21 cellular contexts compared by ENCODE assay signal in the genomic region with DNA sequence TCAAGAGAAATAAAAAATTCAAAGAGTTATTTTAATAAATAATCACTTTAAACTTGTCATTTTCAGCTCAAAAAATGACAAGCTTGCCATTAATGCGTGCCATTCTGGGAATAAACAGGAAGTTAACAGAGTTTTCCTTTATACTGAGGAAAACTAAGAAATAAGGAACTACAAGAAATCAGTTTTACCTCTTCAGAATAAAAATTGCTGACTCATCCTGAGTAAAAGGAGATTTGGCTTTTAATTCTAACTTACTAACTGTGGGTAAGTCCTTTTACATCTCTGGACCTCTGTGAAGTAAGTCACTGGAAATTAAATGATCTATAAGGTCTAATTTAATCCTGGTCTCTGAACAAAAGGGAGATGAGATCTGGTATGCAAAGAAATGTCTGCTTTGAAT. TPM values are rescaled to one million over a fixed set of nuclear protein-coding genes. Genes with fewer than 3 reads are reported as not detected.
DNase-seq lines count a peak whose midpoint lies in the region; ATAC-seq and TF ChIP-seq lines count a peak whose summit lies in the region.
"Had no signal": no experiment of that assay in that cellular context is flagged by ENCODE, and none has a peak within 500 bp of the region (broad histone marks: within the 10 kb centered on the region; RNA-seq: fewer than 3 reads in every experiment).

No MANE protein-coding gene starts in this region.

- peaks cover 18% of the 10 kb centered on the region for H3F3A ChIP-seq in SK-N-SH (replicated peaks; ENCODE audit: insufficient read depth)

- H3K9me3 ChIP-seq in SK-N-SH = no peaks in the 10 kb centered on the region
- no peaks in the 10 kb centered on the region for H3K9me3 ChIP-seq in Karpas-422 (ENCODE audit: low read length)
- H3K9me3 ChIP-seq in psoas muscle = no peaks in the 10 kb centered on the region
- no peaks in the 10 kb centered on the region for H3K9me3 ChIP-seq in right cardiac atrium (ENCODE audit: control insufficient read depth, low read length)
- H3K9me3 ChIP-seq in sigmoid colon = no peaks in the 10 kb centered on the region
- H3K9me3 ChIP-seq: Caco-2 had no signal

- H3K9me3 Mint-ChIP-seq in dendritic cell treated with granulocyte-macrophage colony-stimulating factor and Interleukin-4, amounts not matched to agents 40 ng/mL and 50 ng/mL, for 4 days = no peaks in the 10 kb centered on the region
- H3K9me3 Mint-ChIP-seq: central memory CD8-positive, alpha-beta T cell; nephron progenitor cell had no signal

- peaks cover 86% of the 10 kb centered on the region for H3K36me3 Mint-ChIP-seq in dendritic cell treated with granulocyte-macrophage colony-stimulating factor and Interleukin-4, amounts not matched to agents 40 ng/mL and 50 ng/mL, for 4 days (ENCODE audit: low read depth)

- no peak for TF ChIP-seq CTCF in SK-N-SH (IDR thresholded peaks at IDR 0.05)
- TF ChIP-seq CTCF in psoas muscle (IDR thresholded peaks at IDR 0.05) = no peak
- TF ChIP-seq CTCF in sigmoid colon (IDR thresholded peaks at IDR 0.05) = no peak

- peaks cover 0 to 6% of the 10 kb centered on the region in 2 experiments; a peak in 2 of 4 replicates for H3K4me1 ChIP-seq in SK-N-SH (ENCODE audit: control insufficient read depth in 1 of 2, insufficient read depth in 2 of 2, low read depth in 1 of 2, low read length in 1 of 2)
- H3K4me1 ChIP-seq in Karpas-422 (ENCODE audit: low read length) = peaks cover 32% of the 10 kb centered on the region
- H3K4me1 ChIP-seq in psoas muscle = peaks cover 6% of the 10 kb centered on the region
- H3K4me1 ChIP-seq in right cardiac atrium (ENCODE audit: control insufficient read depth, insufficient read depth, low read length) = no peaks in the 10 kb centered on the region
- H3K4me1 ChIP-seq in sigmoid colon = peaks cover 0 to 9% (median 0%) of the 10 kb centered on the region in 4 donors
- H3K4me1 ChIP-seq: Caco-2 had no signal

- H3K4me3 Mint-ChIP-seq in dendritic cell treated with granulocyte-macrophage colony-stimulating factor and Interleukin-4, amounts not matched to agents 40 ng/mL and 50 ng/mL, for 4 days = no peak overlapping the region
- H3K4me3 Mint-ChIP-seq: central memory CD8-positive, alpha-beta T cell; nephron progenitor cell had no signal

- H3K27me3 ChIP-seq in SK-N-SH (ENCODE audit: insufficient read depth) (no peaks in the 10 kb centered on the region), Karpas-422 (ENCODE audit: low read length) (no peaks in the 10 kb centered on the region), psoas muscle (ENCODE audit: insufficient read depth in 3 of 3, low read length in 2 of 3) (no peaks in the 10 kb centered on the region), right cardiac atrium (ENCODE audit: control insufficient read depth, insufficient read depth) (no peaks in the 10 kb centered on the region), sigmoid colon (no peaks in the 10 kb centered on the region)

- H2AFZ ChIP-seq in SK-N-SH (ENCODE audit: low read depth) (no peak overlapping the region), Karpas-422 (ENCODE audit: low read length) (no peak overlapping the region)

- H3K36me3 ChIP-seq in SK-N-SH (replicated peaks in 1 of 2; ENCODE audit: control insufficient read depth in 1 of 2, insufficient read depth in 2 of 2, low read length in 1 of 2) (peaks cover 78 to 81% of the 10 kb centered on the region in 2 experiments), Karpas-422 (ENCODE audit: insufficient read depth, low read length) (peaks cover 79% of the 10 kb centered on the region), psoas muscle (ENCODE audit: insufficient read depth in 1 of 2, low read depth in 1 of 2) (peaks cover 16 to 97% of the 10 kb centered on the region in 2 donors), sigmoid colon (peaks cover 4 to 97% (median 29%) of the 10 kb centered on the region in 4 donors)

- H3K27me3 Mint-ChIP-seq in dendritic cell treated with granulocyte-macrophage colony-stimulating factor and Interleukin-4, amounts not matched to agents 40 ng/mL and 50 ng/mL, for 4 days = no peaks in the 10 kb centered on the region
- H3K27me3 Mint-ChIP-seq: central memory CD8-positive, alpha-beta T cell had no signal

- CTCF ChIA-PET in SK-N-SH (lab: Yijun Ruan, JAX) = interaction anchor here (1.2 kb wide), 1 partner anchor 16 kb away, joined by 4 read pairs; a partner anchor contains a TSS

- no peak for TF ChIP-seq RAD21 in SK-N-SH (IDR thresholded peaks at IDR 0.05; ENCODE audit: low read length)

- TF ChIP-seq EP300 in SK-N-SH (IDR thresholded peaks at IDR 0.05; ENCODE audit: borderline replicate concordance in 1 of 2, low read depth in 1 of 2, low read length in 1 of 2) = no peak
- TF ChIP-seq EP300 in sigmoid colon (IDR thresholded peaks at IDR 0.05) = no peak

- H3K27ac ChIP-seq in SK-N-SH (ENCODE audit: low read depth in 2 of 2, low read length in 1 of 2) = peak overlapping the region; percentile 5 to 56; a peak in 3 of 4 replicates
- H3K27ac ChIP-seq in Karpas-422 (ENCODE audit: low read length) = peak overlapping the region; percentile 67
- H3K27ac ChIP-seq in psoas muscle = peak overlapping the region; percentile 28
- no peak overlapping the region for H3K27ac ChIP-seq in right cardiac atrium (ENCODE audit: low read length)
- no peak overlapping the region for H3K27ac ChIP-seq in sigmoid colon

- DNase-seq in SK-N-SH = no peak
- no peak for DNase-seq in Karpas-422
- DNase-seq in psoas muscle = no peak
- no peak for DNase-seq in right cardiac atrium
- DNase-seq in sigmoid colon = no peak
- DNase-seq in NCI-H526 treated with DMSO at 0.1 percent for 48 hours (lab: John Stamatoyannopoulos, UW) = no peak
- DNase-seq: activated CD4-positive, alpha-beta T cell treated with anti-CD3 and anti-CD28 coated beads, Interleukin-2, amount 50 U/mL, for 1 hour; activated naive CD4-positive, alpha-beta T cell; Caco-2; HCEC 1CT; hypothalamus; NCI-H226; nephron progenitor cell; T-helper 2 cell had no signal

- H3K4me3 ChIP-seq in SK-N-SH (ENCODE audit: low read depth in 2 of 2, low read length in 1 of 2) = no peak overlapping the region
- H3K4me3 ChIP-seq in Karpas-422 (ENCODE audit: low read length) = no peak overlapping the region
- no peak overlapping the region for H3K4me3 ChIP-seq in psoas muscle
- H3K4me3 ChIP-seq in right cardiac atrium (ENCODE audit: low read length) = no peak overlapping the region
- H3K4me3 ChIP-seq in sigmoid colon = no peak overlapping the region

- H3K79me2 ChIP-seq in SK-N-SH (ENCODE audit: insufficient read depth) (peaks cover 13% of the 10 kb centered on the region; the same call in 1 of the 2 replicates), Karpas-422 (ENCODE audit: low read length) (peaks cover 62% of the 10 kb centered on the region)

- H3K9ac ChIP-seq in SK-N-SH (no peak overlapping the region), Karpas-422 (ENCODE audit: low read length) (no peak overlapping the region)

- H3K27ac Mint-ChIP-seq in dendritic cell treated with granulocyte-macrophage colony-stimulating factor and Interleukin-4, amounts not matched to agents 40 ng/mL and 50 ng/mL, for 4 days = peak overlapping the region; percentile 48

- no peak overlapping the region for H3K4me2 ChIP-seq in SK-N-SH
- peak overlapping the region; percentile 36 for H3K4me2 ChIP-seq in Karpas-422 (ENCODE audit: low read depth, low read length, poor library complexity, severe bottlenecking)

- H3K4me1 Mint-ChIP-seq in dendritic cell treated with granulocyte-macrophage colony-stimulating factor and Interleukin-4, amounts not matched to agents 40 ng/mL and 50 ng/mL, for 4 days (ENCODE audit: low read depth) = peaks cover 14% of the 10 kb centered on the region
- H3K4me1 Mint-ChIP-seq: central memory CD8-positive, alpha-beta T cell; nephron progenitor cell had no signal

- intact Hi-C loops in dendritic cell treated with granulocyte-macrophage colony-stimulating factor and Interleukin-4, amounts not matched to agents 40 ng/mL and 50 ng/mL, for 4 days (cut with micrococcal nuclease) = no loop called here
- intact Hi-C loops in psoas muscle (cut with DNase I) (loop anchor here in 1 of 2 donors (5.0 kb wide), 1 partner anchor 148 kb away; no protein-coding TSS in a partner anchor), right cardiac atrium (cut with DNase I) (no loop called here), sigmoid colon (cut with DNase I) (no loop called here)

- no peak for TF ChIP-seq POLR2A in sigmoid colon (IDR thresholded peaks at IDR 0.05)

- POLR2A ChIA-PET in SK-N-SH (lab: Yijun Ruan, JAX) = no interaction called here

- 91% methylated on average over 1 of the region's 1 CpG for WGBS in SK-N-SH (ENCODE audit: low lambda C conversion rate)
- WGBS in psoas muscle, 3 donors = 88 to 90% (median 90%) methylated on average over 1 of the region's 1 CpG
- WGBS in right cardiac atrium = 68% methylated on average over 1 of the region's 1 CpG
- 71 to 91% methylated on average over 1 of the region's 1 CpG for WGBS in sigmoid colon, 2 donors

- ATAC-seq in SK-N-SH treated with all-trans-retinoic acid at 6 μM for 48 hours (no peak), psoas muscle (no peak), right cardiac atrium (no peak)
- ATAC-seq: Panc1 had no signal

- no peaks in the 10 kb centered on the region for H3K9me2 ChIP-seq in SK-N-SH
- H3K9me2 ChIP-seq in Karpas-422 (replicated peaks; ENCODE audit: insufficient read depth, low read length) = no peaks in the 10 kb centered on the region

- H4K20me1 ChIP-seq in SK-N-SH (ENCODE audit: insufficient read depth) = no peaks in the 10 kb centered on the region
- H4K20me1 ChIP-seq in Karpas-422 (ENCODE audit: insufficient read depth, low read depth, low read length) = no peaks in the 10 kb centered on the region

RNA-seq across cellular contexts. Expression of a gene that starts 16.1 kb away (rescaled TPM):
- polyA plus RNA-seq in SK-N-SH (2012; rRNA removed) (9.7 and 11.6 TPM in 2 replicates), psoas muscle (100 to 1,000 TPM in 1 of 3 donors, 10 to 100 TPM in 2; 68.9 to 124 (median 77.1) TPM), right cardiac atrium (34.9 TPM), sigmoid colon (10 to 100 TPM; 30.7 to 47.4 (median 41.5) TPM)
- 16.5 and 23.7 TPM in 2 replicates for polyA plus RNA-seq in SK-N-SH (2012; cell fraction: cytosol; rRNA removed)
- polyA plus RNA-seq in SK-N-SH (2012; cell fraction: nucleus; rRNA removed) = 4.8 and 9.8 TPM in 2 replicates
- 38.5 and 48.2 TPM in 2 replicates for total RNA-seq in Karpas-422 (2014; rRNA removed; shearing (Covaris generic); ENCODE audit: low replicate concordance)
- total RNA-seq in psoas muscle (10 to 100 TPM; 31.7 to 76.6 (median 64.9) TPM), right cardiac atrium (10 to 100 TPM; 24.0 to 35.4 (median 33.1) TPM), sigmoid colon (10 to 100 TPM; 38.8 to 54.2 (median 42.8) TPM)

RNA-seq across cellular contexts. Expression of a gene that starts 16.2 kb away (rescaled TPM):
- 24.8 and 36.1 TPM in 2 replicates for polyA plus RNA-seq in SK-N-SH (2012; rRNA removed)
- polyA plus RNA-seq in SK-N-SH (2012; cell fraction: cytosol; rRNA removed) = 21.0 and 21.2 TPM in 2 replicates
- 64.2 and 111 TPM in 2 replicates for polyA plus RNA-seq in SK-N-SH (2012; cell fraction: nucleus; rRNA removed)
- 28.4 and 42.2 TPM in 2 replicates for total RNA-seq in Karpas-422 (2014; rRNA removed; shearing (Covaris generic); ENCODE audit: low replicate concordance)
- total RNA-seq in psoas muscle = 10 to 100 TPM; 20.8 to 31.1 (median 23.3) TPM
- 10 to 100 TPM; 15.1 to 19.1 (median 18.0) TPM for polyA plus RNA-seq in psoas muscle
- 10 to 100 TPM; 15.4 to 20.1 (median 18.3) TPM for total RNA-seq in right cardiac atrium
- 17.4 TPM for polyA plus RNA-seq in right cardiac atrium
- 10 to 100 TPM; 26.7 to 35.0 (median 28.3) TPM for total RNA-seq in sigmoid colon
- polyA plus RNA-seq in sigmoid colon = 10 to 100 TPM in 1 of 3 donors, 1 to 10 TPM in 2; 6.7 to 10.3 (median 7.2) TPM

RNA-seq across cellular contexts. Expression of a gene that starts 19.0 kb away (rescaled TPM):
- polyA plus RNA-seq in SK-N-SH (2012; rRNA removed) = 27.5 and 35.4 TPM in 2 replicates
- polyA plus RNA-seq in SK-N-SH (2012; cell fraction: cytosol; rRNA removed) = 42.2 and 52.2 TPM in 2 replicates
- 12.3 and 19.9 TPM in 2 replicates for polyA plus RNA-seq in SK-N-SH (2012; cell fraction: nucleus; rRNA removed)
- total RNA-seq in Karpas-422 (2014; rRNA removed; shearing (Covaris generic); ENCODE audit: low replicate concordance) = 20.8 and 31.0 TPM in 2 replicates
- 10 to 100 TPM; 47.3 to 78.0 (median 57.5) TPM for total RNA-seq in psoas muscle
- 10 to 100 TPM; 30.6 to 51.6 (median 34.6) TPM for polyA plus RNA-seq in psoas muscle
- total RNA-seq in right cardiac atrium = 10 to 100 TPM; 46.8 to 57.7 (median 55.9) TPM
- 75.7 TPM for polyA plus RNA-seq in right cardiac atrium
- total RNA-seq in sigmoid colon = 10 to 100 TPM; 23.0 to 42.2 (median 38.1) TPM
- 10 to 100 TPM; 24.0 to 38.8 (median 35.8) TPM for polyA plus RNA-seq in sigmoid colon

RNA-seq across cellular contexts. Expression of a gene that starts 26.8 kb away (rescaled TPM):
- not detected in 2 replicates for polyA plus RNA-seq in SK-N-SH (2012; rRNA removed)
- not detected in 2 replicates for polyA plus RNA-seq in SK-N-SH (2012; cell fraction: cytosol; rRNA removed)
- not detected in 2 replicates for polyA plus RNA-seq in SK-N-SH (2012; cell fraction: nucleus; rRNA removed)
- total RNA-seq in Karpas-422 (2014; rRNA removed; shearing (Covaris generic); ENCODE audit: low replicate concordance) = not detected in 2 replicates
- not detected for total RNA-seq in psoas muscle
- not detected for polyA plus RNA-seq in psoas muscle
- total RNA-seq in right cardiac atrium = not detected
- polyA plus RNA-seq in right cardiac atrium = not detected
- not detected for total RNA-seq in sigmoid colon
- polyA plus RNA-seq in sigmoid colon = not detected
- total RNA-seq: Caco-2, liver, temporal lobe had no signal
- polyA plus RNA-seq: AG04450, liver had no signal

RNA-seq across cellular contexts. Expression of a gene that starts 58.5 kb away (rescaled TPM):
- polyA plus RNA-seq in SK-N-SH (2012; rRNA removed) = 9.0 and 9.4 TPM in 2 replicates
- polyA plus RNA-seq in SK-N-SH (2012; cell fraction: cytosol; rRNA removed) = 11.2 and 12.1 TPM in 2 replicates
- 6.1 and 9.9 TPM in 2 replicates for polyA plus RNA-seq in SK-N-SH (2012; cell fraction: nucleus; rRNA removed)
- 24.9 and 29.3 TPM in 2 replicates for total RNA-seq in Karpas-422 (2014; rRNA removed; shearing (Covaris generic); ENCODE audit: low replicate concordance)
- 10 to 100 TPM in 2 of 4 donors, 1 to 10 TPM in 2; 6.7 to 16.6 (median 11.0) TPM for total RNA-seq in psoas muscle
- 1 to 10 TPM; 1.1 to 5.4 (median 2.1) TPM for polyA plus RNA-seq in psoas muscle
- 10 to 100 TPM; 21.9 to 32.9 (median 25.5) TPM for total RNA-seq in right cardiac atrium
- polyA plus RNA-seq in right cardiac atrium = 6.0 TPM
- total RNA-seq in sigmoid colon = 10 to 100 TPM; 26.9 to 38.5 (median 34.2) TPM
- 10 to 100 TPM in 1 of 3 donors, 1 to 10 TPM in 2; 4.8 to 15.5 (median 8.8) TPM for polyA plus RNA-seq in sigmoid colon

Comparison
In these comparisons a context has a peak if more than half of its experiments do, and no peak if none do; other contexts are left out.
1. H3K27ac ChIP-seq: peak in SK-N-SH (2 of 2), Karpas-422 (single experiment) and psoas muscle (single experiment); none in right cardiac atrium (single experiment) and sigmoid colon (0 of 4).